25 cellular contexts compared by ENCODE assay signal in genomic region chr15:74032606-74033561, GRCh38. TPM values are rescaled to one million over a fixed set of nuclear protein-coding genes. Genes with fewer than 3 reads are reported as not detected.
DNase-seq lines count a peak whose midpoint lies in the region; ATAC-seq and TF ChIP-seq lines count a peak whose summit lies in the region.
"Had no signal": no experiment of that assay in that cellular context is flagged by ENCODE, and none has a peak within 500 bp of the region (broad histone marks: within the 10 kb centered on the region; RNA-seq: fewer than 3 reads in every experiment).

No MANE protein-coding gene starts in this region.

- peaks cover 10% of the 10 kb centered on the region for H3K79me2 ChIP-seq in osteoblast (ENCODE audit: insufficient read depth, low read length)

- CTCF ChIA-PET in activated CD4-positive, alpha-beta memory T cell treated with anti-CD3 and anti-CD28 coated beads for 36 hours (lab: Charles Lee) = interaction anchor here (1.0 to 1.9 kb wide), 2 partner anchors 14 to 60 kb away, joined by 4 to 5 read pairs; no protein-coding TSS in a partner anchor
- CTCF ChIA-PET in activated CD4-positive, alpha-beta memory T cell treated with anti-CD3 and anti-CD28 coated beads, Interleukin-2, amount 10 ng/mL, durations not matched to agents 7 days and 5 days (lab: Charles Lee) = interaction anchor here (1.3 kb wide), 1 partner anchor 60 kb away, joined by 5 read pairs; no protein-coding TSS in a partner anchor
- CTCF ChIA-PET in CD8-positive, alpha-beta memory T cell (lab: Charles Lee) = interaction anchor here (1.1 kb wide), 1 partner anchor 14 kb away, joined by 3 read pairs; no protein-coding TSS in a partner anchor

- H3K27me3 Mint-ChIP-seq in activated CD4-positive, alpha-beta memory T cell treated with anti-CD3 and anti-CD28 coated beads for 36 hours = no peaks in the 10 kb centered on the region
- no peaks in the 10 kb centered on the region for H3K27me3 Mint-ChIP-seq in activated CD4-positive, alpha-beta memory T cell treated with anti-CD3 and anti-CD28 coated beads, Interleukin-2, amount 10 ng/mL, durations not matched to agents 7 days and 5 days
- H3K27me3 Mint-ChIP-seq in central memory CD8-positive, alpha-beta T cell = no peaks in the 10 kb centered on the region
- H3K27me3 Mint-ChIP-seq in CD8-positive, alpha-beta memory T cell = no peaks in the 10 kb centered on the region
- H3K27me3 Mint-ChIP-seq: activated B cell treated with CpG ODN at 0.5 μM for 24 hours, IgD-negative memory B cell, T-helper 17 cell had no signal

- no peaks in the 10 kb centered on the region for H3K9me3 Mint-ChIP-seq in activated CD4-positive, alpha-beta memory T cell treated with anti-CD3 and anti-CD28 coated beads for 36 hours
- no peaks in the 10 kb centered on the region for H3K9me3 Mint-ChIP-seq in activated CD4-positive, alpha-beta memory T cell treated with anti-CD3 and anti-CD28 coated beads, Interleukin-2, amount 10 ng/mL, durations not matched to agents 7 days and 5 days
- no peaks in the 10 kb centered on the region for H3K9me3 Mint-ChIP-seq in central memory CD8-positive, alpha-beta T cell
- H3K9me3 Mint-ChIP-seq in CD8-positive, alpha-beta memory T cell = no peaks in the 10 kb centered on the region
- H3K9me3 Mint-ChIP-seq: activated B cell treated with CpG ODN at 0.5 μM for 24 hours; activated T-helper 2 cell treated with anti-CD3 and anti-CD28 coated beads, Interferon-gamma antibody, Interleukin-2, Interleukin-4, amounts not matched to agents 10 μg/mL and 5 μg/mL and 100 μg/mL, durations not matched to agents 14 hours and 24 hours and 36 hours; GM23338; IgD-negative memory B cell had no signal

- POLR2A ChIA-PET in activated CD4-positive, alpha-beta memory T cell treated with anti-CD3 and anti-CD28 coated beads for 36 hours (lab: Charles Lee) = no interaction called here
- POLR2A ChIA-PET in activated CD4-positive, alpha-beta memory T cell treated with anti-CD3 and anti-CD28 coated beads, Interleukin-2, amount 10 ng/mL, durations not matched to agents 7 days and 5 days (lab: Charles Lee) = no interaction called here
- POLR2A ChIA-PET in CD8-positive, alpha-beta memory T cell (lab: Charles Lee) = no interaction called here

- no peaks in the 10 kb centered on the region for H3K4me1 Mint-ChIP-seq in activated CD4-positive, alpha-beta memory T cell treated with anti-CD3 and anti-CD28 coated beads for 36 hours (ENCODE audit: low read depth)
- no peaks in the 10 kb centered on the region for H3K4me1 Mint-ChIP-seq in activated CD4-positive, alpha-beta memory T cell treated with anti-CD3 and anti-CD28 coated beads, Interleukin-2, amount 10 ng/mL, durations not matched to agents 7 days and 5 days
- H3K4me1 Mint-ChIP-seq in central memory CD8-positive, alpha-beta T cell = peaks cover 6% of the 10 kb centered on the region
- H3K4me1 Mint-ChIP-seq in CD8-positive, alpha-beta memory T cell = no peaks in the 10 kb centered on the region
- H3K4me1 Mint-ChIP-seq: activated B cell treated with CpG ODN at 0.5 μM for 24 hours, IgD-negative memory B cell had no signal

- no peaks in the 10 kb centered on the region for H3K27me3 ChIP-seq in osteoblast (ENCODE audit: insufficient read depth, low read length)
- no peaks in the 10 kb centered on the region for H3K27me3 ChIP-seq in CD8-positive, alpha-beta memory T cell (ENCODE audit: insufficient read depth, low read length, poor library complexity, severe bottlenecking)
- H3K27me3 ChIP-seq: adrenal gland, brain microvascular endothelial cell, pancreas, uterus had no signal

- H3K4me3 ChIP-seq in osteoblast (ENCODE audit: insufficient read depth, low read length) = no peak overlapping the region
- H3K4me3 ChIP-seq in CD8-positive, alpha-beta memory T cell (ENCODE audit: low read length) = no peak overlapping the region
- H3K4me3 ChIP-seq: adrenal gland, GM23338, pancreas, uterus had no signal

- H3K9me3 ChIP-seq in osteoblast (ENCODE audit: low read depth, low read length) = no peaks in the 10 kb centered on the region
- no peaks in the 10 kb centered on the region for H3K9me3 ChIP-seq in CD8-positive, alpha-beta memory T cell (ENCODE audit: low read length)
- H3K9me3 ChIP-seq: adrenal gland, pancreas, uterus had no signal

- no peak overlapping the region for H2AFZ ChIP-seq in osteoblast (ENCODE audit: low read length)
- H2AFZ ChIP-seq: GM23338 had no signal

- H3K36me3 Mint-ChIP-seq in activated CD4-positive, alpha-beta memory T cell treated with anti-CD3 and anti-CD28 coated beads for 36 hours = peaks cover 33% of the 10 kb centered on the region
- H3K36me3 Mint-ChIP-seq in activated CD4-positive, alpha-beta memory T cell treated with anti-CD3 and anti-CD28 coated beads, Interleukin-2, amount 10 ng/mL, durations not matched to agents 7 days and 5 days (ENCODE audit: low read depth) = peaks cover 69% of the 10 kb centered on the region
- H3K36me3 Mint-ChIP-seq in central memory CD8-positive, alpha-beta T cell (ENCODE audit: insufficient read depth) = peaks cover 27% of the 10 kb centered on the region
- H3K36me3 Mint-ChIP-seq in CD8-positive, alpha-beta memory T cell = peaks cover 0 to 84% (median 15%) of the 10 kb centered on the region in 3 donors
- H3K36me3 Mint-ChIP-seq: IgD-negative memory B cell had no signal

- TF ChIP-seq CTCF in osteoblast (IDR thresholded peaks at IDR 0.05; ENCODE audit: extremely low read depth, low read depth, low read length) = no peak

- peak overlapping the region; percentile 28 for H3K27ac ChIP-seq in osteoblast (ENCODE audit: low read depth, low read length)
- H3K27ac ChIP-seq in CD8-positive, alpha-beta memory T cell (ENCODE audit: low read depth, low read length) = no peak overlapping the region
- H3K27ac ChIP-seq: brain microvascular endothelial cell, pancreas had no signal

- DNase-seq in activated CD4-positive, alpha-beta memory T cell treated with anti-CD3 and anti-CD28 coated beads for 36 hours = no peak
- DNase-seq in activated CD4-positive, alpha-beta memory T cell treated with anti-CD3 and anti-CD28 coated beads, Interleukin-2, amount 10 ng/mL, durations not matched to agents 7 days and 5 days = no peak
- peak; percentile 54 for DNase-seq in KBM-7
- DNase-seq in central memory CD8-positive, alpha-beta T cell (ENCODE audit: low spot score in 2 of 2) = no peak
- no peak for DNase-seq in osteoblast (ENCODE audit: insufficient read length, low spot score, missing footprints)
- DNase-seq in CD8-positive, alpha-beta memory T cell = no peak
- DNase-seq: activated B cell treated with CpG ODN at 0.5 μM for 24 hours, adrenal gland, brain microvascular endothelial cell, Calu3, mesendoderm, NCI-H524, T-helper 17 cell had no signal

- no peak overlapping the region for H3K4me2 ChIP-seq in osteoblast (ENCODE audit: insufficient read depth, low read length)
- H3K4me2 ChIP-seq: GM23338 had no signal

- no peak overlapping the region for H3K4me3 Mint-ChIP-seq in activated CD4-positive, alpha-beta memory T cell treated with anti-CD3 and anti-CD28 coated beads for 36 hours
- H3K4me3 Mint-ChIP-seq in activated CD4-positive, alpha-beta memory T cell treated with anti-CD3 and anti-CD28 coated beads, Interleukin-2, amount 10 ng/mL, durations not matched to agents 7 days and 5 days = no peak overlapping the region
- no peak overlapping the region for H3K4me3 Mint-ChIP-seq in central memory CD8-positive, alpha-beta T cell
- no peak overlapping the region for H3K4me3 Mint-ChIP-seq in CD8-positive, alpha-beta memory T cell
- H3K4me3 Mint-ChIP-seq: activated B cell treated with CpG ODN at 0.5 μM for 24 hours, GM23338, T-helper 17 cell had no signal

- peaks cover 13% of the 10 kb centered on the region for H4K20me1 ChIP-seq in osteoblast (ENCODE audit: insufficient read depth, low read length)

- ATAC-seq in central memory CD8-positive, alpha-beta T cell (replicated peaks; ENCODE audit: extremely low read depth, poor library complexity, severe bottlenecking) = no peak
- ATAC-seq in HG03280 (IDR thresholded peaks at IDR 0.05; ENCODE audit: unreplicated experiment) = no peak
- no peak for ATAC-seq in GM18858 (IDR thresholded peaks at IDR 0.05; ENCODE audit: unreplicated experiment)
- ATAC-seq: GM23338, pancreas, sciatic nerve, T-helper 17 cell had no signal

- intact Hi-C loops in activated CD4-positive, alpha-beta memory T cell treated with anti-CD3 and anti-CD28 coated beads for 36 hours (cut with micrococcal nuclease) = no loop called here

- no peaks in the 10 kb centered on the region for H3K4me1 ChIP-seq in osteoblast (ENCODE audit: insufficient read depth, low read length)
- H3K4me1 ChIP-seq in CD8-positive, alpha-beta memory T cell (ENCODE audit: insufficient read depth, low read length) = no peaks in the 10 kb centered on the region
- H3K4me1 ChIP-seq: adrenal gland, pancreas had no signal

- H3K36me3 ChIP-seq in osteoblast (ENCODE audit: insufficient read depth, low read length) = peaks cover 67% of the 10 kb centered on the region
- peaks cover 31% of the 10 kb centered on the region for H3K36me3 ChIP-seq in CD8-positive, alpha-beta memory T cell (ENCODE audit: insufficient read depth, low read length)
- H3K36me3 ChIP-seq: uterus had no signal

- peak overlapping the region; percentile 42 for H3K27ac Mint-ChIP-seq in activated CD4-positive, alpha-beta memory T cell treated with anti-CD3 and anti-CD28 coated beads for 36 hours
- H3K27ac Mint-ChIP-seq in activated CD4-positive, alpha-beta memory T cell treated with anti-CD3 and anti-CD28 coated beads, Interleukin-2, amount 10 ng/mL, durations not matched to agents 7 days and 5 days = no peak overlapping the region
- H3K27ac Mint-ChIP-seq in central memory CD8-positive, alpha-beta T cell (ENCODE audit: low read depth) = peak overlapping the region; percentile 68
- H3K27ac Mint-ChIP-seq in CD8-positive, alpha-beta memory T cell = peak overlapping the region in 2 of 8 donors; percentile 6 to 60
- H3K27ac Mint-ChIP-seq: activated B cell treated with CpG ODN at 0.5 μM for 24 hours; activated T-helper 2 cell treated with anti-CD3 and anti-CD28 coated beads, Interferon-gamma antibody, Interleukin-2, Interleukin-4, amounts not matched to agents 10 μg/mL and 5 μg/mL and 100 μg/mL, durations not matched to agents 14 hours and 24 hours and 36 hours; GM23338 had no signal

- in situ Hi-C loops in KBM-7 (cut with MboI; ENCODE audit: low pct_unique_long_range_greater_than_20kb, low sequenced_read_pairs) = no loop called here

RNA-seq across cellular contexts. Expression of gene PML, which starts 38.4 kb away (rescaled TPM):
- total RNA-seq in activated CD4-positive, alpha-beta memory T cell treated with anti-CD3 and anti-CD28 coated beads for 36 hours = 10 to 100 TPM; 67.6 to 69.8 TPM
- total RNA-seq in activated CD4-positive, alpha-beta memory T cell treated with anti-CD3 and anti-CD28 coated beads, Interleukin-2, amount 10 ng/mL, durations not matched to agents 7 days and 5 days = 100 to 1,000 TPM; 133 to 138 TPM
- total RNA-seq in osteoblast = 46.7 and 50.7 TPM in 2 replicates
- total RNA-seq in CD8-positive, alpha-beta memory T cell = 10 to 100 TPM; 35.5 to 37.4 TPM
- polyA plus RNA-seq in CD8-positive, alpha-beta memory T cell = 32.3 TPM

RNA-seq across cellular contexts. Expression of gene STOML1, which starts 40.8 kb away (rescaled TPM):
- 10 to 100 TPM in 1 of 2 experiments, 1 to 10 TPM in 1; 7.1 to 10.1 TPM for total RNA-seq in activated CD4-positive, alpha-beta memory T cell treated with anti-CD3 and anti-CD28 coated beads for 36 hours
- 1 to 10 TPM; 7.1 to 8.5 TPM for total RNA-seq in activated CD4-positive, alpha-beta memory T cell treated with anti-CD3 and anti-CD28 coated beads, Interleukin-2, amount 10 ng/mL, durations not matched to agents 7 days and 5 days
- 14.1 and 15.0 TPM in 2 replicates for total RNA-seq in osteoblast
- total RNA-seq in CD8-positive, alpha-beta memory T cell = 10 to 100 TPM; 13.2 to 13.3 TPM
- polyA plus RNA-seq in CD8-positive, alpha-beta memory T cell = 8.6 TPM

RNA-seq across cellular contexts. Expression of gene GOLGA6A, which starts 49.5 kb away (rescaled TPM):
- total RNA-seq in activated CD4-positive, alpha-beta memory T cell treated with anti-CD3 and anti-CD28 coated beads for 36 hours = not detected
- not detected for total RNA-seq in activated CD4-positive, alpha-beta memory T cell treated with anti-CD3 and anti-CD28 coated beads, Interleukin-2, amount 10 ng/mL, durations not matched to agents 7 days and 5 days
- total RNA-seq in osteoblast = under 0.01 TPM in 1 of 2 replicates, not detected in the other
- total RNA-seq in CD8-positive, alpha-beta memory T cell = under 1 TPM in 1 of 2 experiments, not detected in 1; 0.07 TPM
- not detected for polyA plus RNA-seq in CD8-positive, alpha-beta memory T cell
- total RNA-seq: A673; activated B cell treated with CpG ODN at 0.5 μM for 24 hours; activated T-helper 2 cell treated with anti-CD3 and anti-CD28 coated beads, Interferon-gamma antibody, Interleukin-2, Interleukin-4, amounts not matched to agents 10 μg/mL and 5 μg/mL and 100 μg/mL, durations not matched to agents 14 hours and 24 hours and 36 hours; adrenal gland; Calu3; MCF 10A; pancreas; SK-MEL-5 had no signal
- polyA plus RNA-seq: BJ, IgD-negative memory B cell, pancreas had no signal
